Comparison of ENCODE assay signal across 1 cellular context in genomic region chr5:71974622-71975021, GRCh38.
TF ChIP-seq lines count a peak whose summit lies in the region.

No MANE protein-coding gene starts in this region.

TF ChIP-seq in A549, 52 proteins besides CTCF, POLR2A, EP300 and RAD21 (continued from another document):
- TF ChIP-seq RCOR1 (IDR thresholded peaks at IDR 0.05; ENCODE audit: low read depth, low read length) (no peak), SREBF2 (IDR thresholded peaks at IDR 0.05) (no peak), RARB (CRISPR knock-in tag; IDR thresholded peaks at IDR 0.05) (no peak), FOSB (CRISPR knock-in tag; IDR thresholded peaks at IDR 0.05) (no peak), ZSCAN20 (CRISPR knock-in tag; IDR thresholded peaks at IDR 0.05) (no peak), TP53 (CRISPR knock-in tag; IDR thresholded peaks at IDR 0.05) (no peak), JUN (IDR thresholded peaks at IDR 0.05) (no peak), KDM1A (IDR thresholded peaks at IDR 0.05; ENCODE audit: low read depth) (no peak), MAFK (IDR thresholded peaks at IDR 0.05; ENCODE audit: partially characterized antibody) (no peak), ATOH8 (CRISPR knock-in tag; IDR thresholded peaks at IDR 0.05; ENCODE audit: low read depth) (no peak)
